In the genomic region with DNA sequence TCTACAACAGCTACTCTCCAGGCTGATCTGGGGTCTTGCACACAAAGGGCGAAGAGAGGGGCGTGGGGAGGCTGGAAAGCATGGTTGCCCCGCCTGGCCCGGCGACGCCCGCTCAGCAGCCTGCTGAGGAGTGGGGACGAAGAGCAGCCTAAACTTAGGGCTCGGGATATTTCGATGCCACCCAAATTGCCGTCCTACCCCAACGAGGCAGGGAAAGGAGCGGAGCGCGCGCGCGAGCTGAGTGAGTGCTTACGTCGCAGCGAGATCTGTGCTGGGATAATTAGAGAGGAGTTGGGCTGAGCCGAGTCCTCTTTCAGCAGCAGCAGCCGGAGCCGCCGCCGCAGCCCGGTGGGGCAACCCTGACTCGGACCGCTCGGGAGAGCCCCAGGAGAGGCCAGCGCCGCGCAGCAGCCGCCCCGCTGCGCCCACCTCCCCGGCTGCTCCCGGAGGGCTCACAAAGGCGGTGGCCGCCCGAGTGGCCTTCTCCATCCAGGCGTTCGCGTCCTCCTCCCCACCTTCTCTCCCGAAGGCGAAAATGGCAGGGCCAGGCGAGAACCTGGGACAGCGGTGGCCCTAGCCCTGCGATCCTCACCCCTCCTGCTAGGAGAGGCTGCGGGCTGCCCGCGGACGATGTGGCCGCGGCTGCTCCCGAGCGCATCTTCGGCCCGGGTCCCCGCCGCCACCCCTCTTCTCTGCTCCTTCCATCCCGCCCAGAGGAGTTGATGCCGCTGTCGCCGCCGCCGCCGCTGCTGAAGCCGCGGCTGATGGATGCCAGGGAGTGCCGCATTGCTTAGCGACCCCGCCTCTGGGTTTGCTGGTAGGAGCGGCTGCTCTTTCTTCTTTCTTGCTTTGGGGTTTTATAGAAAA, we compare ENCODE assay signal across 8 cellular contexts. TPM values are rescaled to one million over a fixed set of nuclear protein-coding genes. Genes with fewer than 3 reads are reported as not detected.
A peak's percentile ranks its signal among the peaks of the same experiment; 100 is the strongest.
DNase-seq lines count a peak whose midpoint lies in the region; ATAC-seq and TF ChIP-seq lines count a peak whose summit lies in the region.

A gene with protein sequence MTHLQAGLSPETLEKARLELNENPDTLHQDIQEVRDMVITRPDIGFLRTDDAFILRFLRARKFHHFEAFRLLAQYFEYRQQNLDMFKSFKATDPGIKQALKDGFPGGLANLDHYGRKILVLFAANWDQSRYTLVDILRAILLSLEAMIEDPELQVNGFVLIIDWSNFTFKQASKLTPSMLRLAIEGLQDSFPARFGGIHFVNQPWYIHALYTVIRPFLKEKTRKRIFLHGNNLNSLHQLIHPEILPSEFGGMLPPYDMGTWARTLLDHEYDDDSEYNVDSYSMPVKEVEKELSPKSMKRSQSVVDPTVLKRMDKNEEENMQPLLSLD (plus strand): TSS at position 306 of the 867 bp plus-strand sequence. CDS start 1,543 bp downstream, outside the sequence.

- no peaks in the 10 kb centered on the region for H3K9me3 ChIP-seq in CD8-positive, alpha-beta T cell (ENCODE audit: low read length)

- H3K27ac ChIP-seq in CD8-positive, alpha-beta T cell (ENCODE audit: low read depth, low read length) = no peak within 1 kb of the TSS

- H3K27me3 Mint-ChIP-seq in CD8-positive, alpha-beta T cell (ENCODE audit: low read depth) = peaks cover 34% of the 10 kb centered on the region

- peak; percentile 5 for DNase-seq in Daoy (ENCODE audit: low read depth)
- DNase-seq in NCI-H524 treated with DMSO at 0.1 percent for 48 hours (lab: John Stamatoyannopoulos, UW) = peak; percentile 9
- DNase-seq in foreskin fibroblast = peak; percentile 4 to 38
- DNase-seq in posterior cingulate gyrus = peak; percentile 24 to 95 (median 68)
- DNase-seq in CD8-positive, alpha-beta T cell = no peak
- DNase-seq in pons (ENCODE audit: low spot score) = no peak

- H3K27ac Mint-ChIP-seq in CD8-positive, alpha-beta T cell = no peak within 1 kb of the TSS

- H3K4me1 ChIP-seq in CD8-positive, alpha-beta T cell (ENCODE audit: insufficient read depth, low read length) = no peaks in the 10 kb centered on the region

- H3K9me3 Mint-ChIP-seq in CD8-positive, alpha-beta T cell = peaks cover 2% of the 10 kb centered on the region

- H3K4me3 Mint-ChIP-seq in CD8-positive, alpha-beta T cell = no peak within 1 kb of the TSS

- CTCF ChIA-PET in CD8-positive, alpha-beta T cell (lab: Charles Lee) = no interaction called here

- intact Hi-C loops in posterior cingulate gyrus (cut with DNase I) = no loop called here
- intact Hi-C loops in CD8-positive, alpha-beta T cell (cut with DNase I, micrococcal nuclease) = no loop called here

- no peaks in the 10 kb centered on the region for H3K27me3 ChIP-seq in CD8-positive, alpha-beta T cell (ENCODE audit: insufficient read depth, low read length)

- POLR2A ChIA-PET in CD8-positive, alpha-beta T cell (lab: Charles Lee) = no interaction called here

- peaks cover 2% of the 10 kb centered on the region for H3K4me1 Mint-ChIP-seq in CD8-positive, alpha-beta T cell (ENCODE audit: low read depth)

- TF ChIP-seq CTCF in foreskin fibroblast (IDR thresholded peaks at IDR 0.05; ENCODE audit: low read depth, low read length) = no peak
- TF ChIP-seq CTCF in CD8-positive, alpha-beta T cell (IDR thresholded peaks at IDR 0.05) = no peak

- no peaks in the 10 kb centered on the region for H3K36me3 Mint-ChIP-seq in CD8-positive, alpha-beta T cell

- ATAC-seq in HG02763 (IDR thresholded peaks at IDR 0.05; ENCODE audit: unreplicated experiment) (no peak), GM18502 (IDR thresholded peaks at IDR 0.05; ENCODE audit: poor library complexity, unreplicated experiment) (no peak)
- ATAC-seq in CD8-positive, alpha-beta T cell = no peak

- no peaks in the 10 kb centered on the region for H3K36me3 ChIP-seq in CD8-positive, alpha-beta T cell (ENCODE audit: insufficient read depth, low read length)

- peak within 1 kb of the TSS in 1 of 2 donors; percentile 5 for H3K4me3 ChIP-seq in foreskin fibroblast (ENCODE audit: low read depth in 1 of 2, low read length in 2 of 2)
- no peak within 1 kb of the TSS for H3K4me3 ChIP-seq in CD8-positive, alpha-beta T cell (ENCODE audit: low read depth, low read length)

RNA-seq across cellular contexts. Expression of the gene that starts here (rescaled TPM):
- under 0.01 TPM in 1 of 2 replicates, not detected in the other for total RNA-seq in Daoy (2014; rRNA removed; shearing (Covaris generic))
- not detected for total RNA-seq in CD8-positive, alpha-beta T cell

Comparison
In these comparisons a context has a peak if more than half of its experiments do, and no peak if none do; other contexts are left out.
1. Peak in DNase-seq in Daoy; RNA of the gene not detected or under 1 TPM.
2. DNase-seq: peak in NCI-H524 treated with DMSO at 0.1 percent for 48 hours (single experiment), foreskin fibroblast (2 of 2) and posterior cingulate gyrus (10 of 10); none in CD8-positive, alpha-beta T cell (0 of 7) and pons (single experiment).